ENCODE assay signal across 17 cellular contexts in the genomic region with DNA sequence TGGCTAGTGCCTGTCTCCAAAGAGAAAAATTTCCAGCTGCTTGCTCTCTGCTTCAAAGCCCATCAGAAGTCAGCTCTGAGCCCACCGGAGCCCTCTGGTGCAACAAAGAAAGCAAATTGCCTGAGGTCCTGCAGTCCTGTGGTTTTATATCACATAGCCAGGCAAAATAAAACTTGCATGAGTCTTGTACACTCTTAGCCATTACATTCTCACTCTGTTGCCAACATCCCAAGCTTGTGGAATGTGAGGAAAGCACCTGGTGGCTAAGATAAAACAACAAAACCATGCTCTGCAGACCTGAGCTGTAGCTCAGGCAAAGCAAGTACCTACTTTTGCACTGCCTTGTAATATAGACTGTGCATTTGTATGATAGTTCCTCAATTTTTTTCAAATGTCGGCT.
A peak's percentile ranks its signal among the peaks of the same experiment; 100 is the strongest.
DNase-seq lines count a peak whose midpoint lies in the region; ATAC-seq and TF ChIP-seq lines count a peak whose summit lies in the region.
"Had no signal": no experiment of that assay in that cellular context is flagged by ENCODE, and none has a peak within 500 bp of the region (broad histone marks: within the 10 kb centered on the region; RNA-seq: fewer than 3 reads in every experiment).

No MANE protein-coding gene starts in this region.

- H2BK20ac ChIP-seq in IMR-90 (ENCODE audit: low read depth, low read length): no peak overlapping the region

- H3K4me1 ChIP-seq in IMR-90 (ENCODE audit: control insufficient read depth, insufficient read depth, low read length) (peaks cover 20% of the 10 kb centered on the region), mesenchymal stem cell (ENCODE audit: control insufficient read depth, insufficient read depth, low read depth, low read length) (peaks cover 3% of the 10 kb centered on the region)

- H4K20me1 ChIP-seq in IMR-90 (ENCODE audit: insufficient read depth, low read length): no peaks in the 10 kb centered on the region
- H4K20me1 ChIP-seq: BLaER1 had no signal

- no peak overlapping the region for H3K4me3 Mint-ChIP-seq in chondrocyte (ENCODE audit: unreplicated experiment)
- H3K4me3 Mint-ChIP-seq: CD8-positive, alpha-beta memory T cell had no signal

- no peak overlapping the region for H3K56ac ChIP-seq in IMR-90 (ENCODE audit: extremely low read depth, insufficient read depth, low read length)

- no CpG with 5 or more reads among the region's 2 CpGs for WGBS in IMR-90 (ENCODE audit: extremely low coverage in 2 of 2, insufficient read length in 1 of 2), 2 experiments
- WGBS in mesenchymal stem cell: 97% methylated on average over 2 of the region's 2 CpGs

- H3K18ac ChIP-seq in IMR-90 (ENCODE audit: low read depth, low read length): no peak overlapping the region
- H3K18ac ChIP-seq in mesenchymal stem cell (ENCODE audit: low read depth in 1 of 2, low read length in 2 of 2): peak overlapping the region; percentile 64 to 70

- peaks cover 17% of the 10 kb centered on the region for H3K9me3 ChIP-seq in IMR-90 (ENCODE audit: control insufficient read depth, insufficient read depth, low read length)
- H3K9me3 ChIP-seq in mesenchymal stem cell (ENCODE audit: control insufficient read depth, low read length): peaks cover 10% of the 10 kb centered on the region

- no TSS peak for BruUV-seq in IMR-90 (replicated peaks; lab: Mats Ljungman, UMichigan)

- H2AFZ ChIP-seq in IMR-90 (replicated peaks; ENCODE audit: low read length, poor library complexity) (no peak overlapping the region), mesenchymal stem cell (ENCODE audit: low read depth, low read length) (no peak overlapping the region)
- H2AFZ ChIP-seq: GM23248 had no signal

- no peak overlapping the region for H3K9ac ChIP-seq in IMR-90 (ENCODE audit: low read depth, low read length)
- no peak overlapping the region for H3K9ac ChIP-seq in mesenchymal stem cell (ENCODE audit: low read length)
- H3K9ac ChIP-seq: BLaER1, GM23248 had no signal

- no peaks in the 10 kb centered on the region for H3K27me3 ChIP-seq in IMR-90 (ENCODE audit: control insufficient read depth, insufficient read depth, low read length)
- peaks cover 0 to 5% of the 10 kb centered on the region in 2 experiments for H3K27me3 ChIP-seq in mesenchymal stem cell (ENCODE audit: control insufficient read depth in 1 of 2, insufficient read depth in 1 of 2, low read length in 2 of 2)
- H3K27me3 ChIP-seq: BLaER1 had no signal

- ATAC-seq in IMR-90 (ENCODE audit: low read depth): no peak
- no peak for ATAC-seq in GM18505 (IDR thresholded peaks at IDR 0.05; ENCODE audit: unreplicated experiment)
- ATAC-seq: HCT116 had no signal

- no peak overlapping the region for H3K27ac Mint-ChIP-seq in chondrocyte (ENCODE audit: unreplicated experiment)
- H3K27ac Mint-ChIP-seq: CD8-positive, alpha-beta memory T cell had no signal

- H2AK5ac ChIP-seq in IMR-90 (ENCODE audit: low read depth, low read length): peak overlapping the region; percentile 35; the same call in 1 of the 2 replicates
- no peak overlapping the region for H2AK5ac ChIP-seq in mesenchymal stem cell (ENCODE audit: low read length, severe bottlenecking)

- H3K4ac ChIP-seq in IMR-90 (ENCODE audit: low read depth, low read length) (no peak overlapping the region), mesenchymal stem cell (ENCODE audit: low read depth in 1 of 2, low read length in 2 of 2) (no peak overlapping the region)

- no peak overlapping the region for H3K27ac ChIP-seq in IMR-90 (ENCODE audit: insufficient read depth, low read length)
- no peak overlapping the region for H3K27ac ChIP-seq in mesenchymal stem cell (ENCODE audit: low read length, poor library complexity, severe bottlenecking)
- H3K27ac ChIP-seq: BLaER1, GM23248, HL-60 had no signal

- intact Hi-C loops in IMR-90 (cut with micrococcal nuclease): no loop called here

- in situ Hi-C loops in IMR-90 (cut with MboI; ENCODE audit: low sequenced_read_pairs): no loop called here

- H3K4me3 ChIP-seq in IMR-90 (ENCODE audit: insufficient read depth, low read depth, low read length): no peak overlapping the region
- H3K4me3 ChIP-seq in epithelial cell of esophagus (ENCODE audit: low read length): no peak overlapping the region
- H3K4me3 ChIP-seq in mesenchymal stem cell (ENCODE audit: insufficient read depth in 1 of 2, low read depth in 1 of 2, low read length in 2 of 2): no peak overlapping the region
- H3K4me3 ChIP-seq: BLaER1, GM23248 had no signal

- H2BK120ac ChIP-seq in IMR-90 (ENCODE audit: low read depth, low read length): no peak overlapping the region
- no peak overlapping the region for H2BK120ac ChIP-seq in mesenchymal stem cell (ENCODE audit: low read depth, low read length)

- peaks cover 15% of the 10 kb centered on the region for H3K9me3 Mint-ChIP-seq in chondrocyte (ENCODE audit: low read depth)

- H3K27me3 Mint-ChIP-seq in chondrocyte (ENCODE audit: low read depth): no peaks in the 10 kb centered on the region

- H3K36me3 ChIP-seq in IMR-90 (ENCODE audit: control insufficient read depth, insufficient read depth, low read length): no peaks in the 10 kb centered on the region
- H3K36me3 ChIP-seq in mesenchymal stem cell (ENCODE audit: control insufficient read depth in 1 of 2, insufficient read depth in 2 of 2, low read depth in 1 of 2, low read length in 2 of 2): no peaks in the 10 kb centered on the region
- H3K36me3 ChIP-seq: BLaER1 had no signal

- DNase-seq in IMR-90 (no peak), RPMI7951 (ENCODE audit: low read depth) (peak; percentile 26), epithelial cell of esophagus (ENCODE audit: low read depth) (peak; percentile 9), mesenchymal stem cell (no peak), NCI-H526 (lab: John Stamatoyannopoulos, UW) (no peak), chondrocyte (ENCODE audit: low spot score) (no peak)
- DNase-seq: 8988T; AML-193; Caco-2; CD8-positive, alpha-beta memory T cell; DMS53; GF-D8; GM23248 had no signal

- H2BK15ac ChIP-seq in IMR-90 (ENCODE audit: low read depth, low read length): no peak overlapping the region
- H2BK15ac ChIP-seq in mesenchymal stem cell (ENCODE audit: low read depth, poor library complexity, severe bottlenecking): no peak overlapping the region

- TF ChIP-seq RAD21 in IMR-90 (IDR thresholded peaks at IDR 0.05; ENCODE audit: low read length): no peak

- H3K4me1 Mint-ChIP-seq in chondrocyte (ENCODE audit: low read depth): peaks cover 21% of the 10 kb centered on the region

- CTCF ChIA-PET in IMR-90 (lab: Yijun Ruan, JAX): no interaction called here

- POLR2A ChIA-PET in IMR-90 (lab: Charles Lee; ENCODE audit: unreplicated experiment): no interaction called here

- peak overlapping the region in 1 of 2 experiments; percentile 66 for H2BK12ac ChIP-seq in mesenchymal stem cell (ENCODE audit: low read length in 2 of 2)

- TF ChIP-seq POLR2A in IMR-90 (IDR thresholded peaks at IDR 0.05; ENCODE audit: low read depth, low read length): no peak
- TF ChIP-seq POLR2A in GM18505 (IDR thresholded peaks at IDR 0.05; ENCODE audit: borderline replicate concordance, extremely low read depth, insufficient read depth, insufficient read length): no peak

- dilution Hi-C loops in IMR-90 (cut with HindIII; ENCODE audit: low sequenced_read_pairs, unreplicated experiment): no loop called here

- H3K14ac ChIP-seq in IMR-90 (replicated peaks; ENCODE audit: low read depth, low read length) (no peak overlapping the region), mesenchymal stem cell (ENCODE audit: low read length in 2 of 2) (no peak overlapping the region)

- H2BK5ac ChIP-seq in IMR-90 (ENCODE audit: low read depth, low read length, poor library complexity, severe bottlenecking) (no peak overlapping the region), mesenchymal stem cell (ENCODE audit: low read depth, low read length, poor library complexity, severe bottlenecking) (no peak overlapping the region)

- H3K9me1 ChIP-seq in IMR-90 (ENCODE audit: insufficient read depth, low read length): peaks cover 8% of the 10 kb centered on the region; the same call in 1 of the 2 replicates

- H4K91ac ChIP-seq in IMR-90 (ENCODE audit: insufficient read depth, low read depth, low read length) (no peak overlapping the region), mesenchymal stem cell (ENCODE audit: low read length) (no peak overlapping the region)

- H3K23ac ChIP-seq in IMR-90 (ENCODE audit: low read depth, low read length) (no peak overlapping the region), mesenchymal stem cell (ENCODE audit: low read length in 2 of 2) (no peak overlapping the region)

- H3K4me2 ChIP-seq in IMR-90 (ENCODE audit: low read depth, low read length) (no peak overlapping the region), mesenchymal stem cell (ENCODE audit: low read length, poor library complexity, severe bottlenecking) (no peak overlapping the region)
- H3K4me2 ChIP-seq: BLaER1 had no signal

- H2AK9ac ChIP-seq in IMR-90 (replicated peaks; ENCODE audit: low read depth, low read length, poor library complexity): no peak overlapping the region

- H4K5ac ChIP-seq in IMR-90 (ENCODE audit: low read depth, low read length): no peak overlapping the region

- no peaks in the 10 kb centered on the region for H3K79me1 ChIP-seq in IMR-90 (ENCODE audit: low read depth in 1 of 2, low read length in 2 of 2)
- no peaks in the 10 kb centered on the region for H3K79me1 ChIP-seq in mesenchymal stem cell (replicated peaks; ENCODE audit: low read length, poor library complexity, severe bottlenecking)

- H3K36me3 Mint-ChIP-seq in chondrocyte (ENCODE audit: low read depth): peaks cover 5% of the 10 kb centered on the region

- H4K8ac ChIP-seq in IMR-90 (ENCODE audit: low read depth in 2 of 2, low read length in 2 of 2) (no peak overlapping the region), mesenchymal stem cell (ENCODE audit: low read length) (no peak overlapping the region)

- TF ChIP-seq CTCF in IMR-90 (conservative IDR thresholded peaks at IDR 0.05; ENCODE audit: low read depth, low read length) (no peak), epithelial cell of esophagus (IDR thresholded peaks at IDR 0.05; ENCODE audit: insufficient read depth, low read depth, low read length, missing control alignments) (no peak), chondrocyte (IDR thresholded peaks at IDR 0.05) (no peak)

TF ChIP-seq in IMR-90, 13 proteins besides CTCF, POLR2A, EP300 and RAD21 (continues in another document):
- TF ChIP-seq CHD1 (IDR thresholded peaks at IDR 0.05; ENCODE audit: low read depth, low read length): no peak
- TF ChIP-seq RFX5 (IDR thresholded peaks at IDR 0.05; ENCODE audit: low read depth, low read length): no peak
- TF ChIP-seq FOS (IDR thresholded peaks at IDR 0.05; ENCODE audit: low read depth, low read length): no peak
- no peak for TF ChIP-seq MXI1 (IDR thresholded peaks at IDR 0.05; ENCODE audit: borderline replicate concordance, low read depth, low read length)
- no peak for TF ChIP-seq MAFK (IDR thresholded peaks at IDR 0.05; ENCODE audit: low read depth, low read length)
- TF ChIP-seq RCOR1 (IDR thresholded peaks at IDR 0.05; ENCODE audit: insufficient replicate concordance, low read length): no peak
- TF ChIP-seq BHLHE40 (IDR thresholded peaks at IDR 0.05; ENCODE audit: low read depth, low read length): no peak
- TF ChIP-seq MAZ (IDR thresholded peaks at IDR 0.05; ENCODE audit: borderline replicate concordance, low read depth, low read length): no peak
- TF ChIP-seq CEBPB (IDR thresholded peaks at IDR 0.05; ENCODE audit: low read depth, low read length): no peak
- no peak for TF ChIP-seq SMC3 (IDR thresholded peaks at IDR 0.05; ENCODE audit: low read depth, low read length)
- no peak for TF ChIP-seq NFE2L2 (IDR thresholded peaks at IDR 0.05; ENCODE audit: low read depth, low read length)

Comparison
In these comparisons a context has a peak if more than half of its experiments do, and no peak if none do; other contexts are left out.
1. DNase-seq: peak in RPMI7951 (single experiment) and epithelial cell of esophagus (single experiment); none in IMR-90 (single experiment), mesenchymal stem cell (single experiment), NCI-H526 (0 of 2) and chondrocyte (single experiment).